13 cellular contexts compared by ENCODE assay signal in genomic region chr3:180329187-180329586, GRCh38.
DNase-seq lines count a peak whose midpoint lies in the region; ATAC-seq and TF ChIP-seq lines count a peak whose summit lies in the region.
"Had no signal": no experiment of that assay in that cellular context is flagged by ENCODE, and none has a peak within 500 bp of the region (broad histone marks: within the 10 kb centered on the region; RNA-seq: fewer than 3 reads in every experiment).

No MANE protein-coding gene starts in this region.

- ATAC-seq in GM19351 (IDR thresholded peaks at IDR 0.05; ENCODE audit: unreplicated experiment) (peak; percentile 72), HG02678 (IDR thresholded peaks at IDR 0.05; ENCODE audit: unreplicated experiment) (peak; percentile 73), HG03439 (IDR thresholded peaks at IDR 0.05; ENCODE audit: unreplicated experiment) (peak; percentile 74)
- no peak for ATAC-seq in activated T-cell treated with anti-CD3 and anti-CD28 coated beads, Interleukin-2, amount 50 U/mL, for 4 hours
- ATAC-seq: naive thymus-derived CD8-positive, alpha-beta T cell; stimulated activated naive CD8-positive, alpha-beta T cell treated with anti-CD3 and anti-CD28 coated beads, Interleukin-15, Interleukin-2, amounts not matched to agents 100 U/mL and 50 U/mL, for 24 hours had no signal

- DNase-seq in islet precursor cell (no peak), NCI-H1436 (lab: John Stamatoyannopoulos, UW) (no peak)
- no peak for DNase-seq in activated T-cell treated with anti-CD3 and anti-CD28 coated beads, Interleukin-2, amount 50 U/mL, for 4 hours
- no peak for DNase-seq in stimulated activated CD8-positive, alpha-beta memory T cell treated with anti-CD3 and anti-CD28 coated beads, Interleukin-4, amount 100 ng/mL, for 48 hours
- DNase-seq: activated T-cell treated with anti-CD3 and anti-CD28 coated beads, Interleukin-2, amount 50 U/mL, for 48 hours; naive thymus-derived CD8-positive, alpha-beta T cell; NCI-H146; stimulated activated naive CD8-positive, alpha-beta T cell treated with anti-CD3 and anti-CD28 coated beads, Interleukin-15, Interleukin-2, amounts not matched to agents 100 U/mL and 50 U/mL, for 24 hours had no signal

- no peaks in the 10 kb centered on the region for H3K4me1 Mint-ChIP-seq in activated T-cell treated with anti-CD3 and anti-CD28 coated beads, Interleukin-2, amount 50 U/mL, for 4 hours (ENCODE audit: low read depth)
- H3K4me1 Mint-ChIP-seq: brain; naive thymus-derived CD8-positive, alpha-beta T cell had no signal

- no peaks in the 10 kb centered on the region for H3K27me3 Mint-ChIP-seq in activated T-cell treated with anti-CD3 and anti-CD28 coated beads, Interleukin-2, amount 50 U/mL, for 4 hours (ENCODE audit: low read depth)

- peak; percentile 33 for TF ChIP-seq CTCF in GM12873 (IDR thresholded peaks at IDR 0.05; ENCODE audit: insufficient read depth, low read depth, low read length, missing control alignments)

- no peaks in the 10 kb centered on the region for H3K36me3 Mint-ChIP-seq in activated T-cell treated with anti-CD3 and anti-CD28 coated beads, Interleukin-2, amount 50 U/mL, for 4 hours (ENCODE audit: insufficient read depth)
- H3K36me3 Mint-ChIP-seq: brain had no signal

- H3K9me3 Mint-ChIP-seq in activated T-cell treated with anti-CD3 and anti-CD28 coated beads, Interleukin-2, amount 50 U/mL, for 4 hours, result peaks cover under 1% of the 10 kb centered on the region

- H3K4me3 Mint-ChIP-seq in activated T-cell treated with anti-CD3 and anti-CD28 coated beads, Interleukin-2, amount 50 U/mL, for 4 hours, result no peak overlapping the region
- H3K4me3 Mint-ChIP-seq: brain; naive thymus-derived CD8-positive, alpha-beta T cell had no signal

Comparison
In these comparisons a context has a peak if more than half of its experiments do, and no peak if none do; other contexts are left out.
1. ATAC-seq: peak in GM19351 (single experiment), HG02678 (single experiment) and HG03439 (single experiment); none in activated T-cell treated with anti-CD3 and anti-CD28 coated beads, Interleukin-2, amount 50 U/mL, for 4 hours (0 of 2).